8 cellular contexts compared by ENCODE assay signal in the genomic region with DNA sequence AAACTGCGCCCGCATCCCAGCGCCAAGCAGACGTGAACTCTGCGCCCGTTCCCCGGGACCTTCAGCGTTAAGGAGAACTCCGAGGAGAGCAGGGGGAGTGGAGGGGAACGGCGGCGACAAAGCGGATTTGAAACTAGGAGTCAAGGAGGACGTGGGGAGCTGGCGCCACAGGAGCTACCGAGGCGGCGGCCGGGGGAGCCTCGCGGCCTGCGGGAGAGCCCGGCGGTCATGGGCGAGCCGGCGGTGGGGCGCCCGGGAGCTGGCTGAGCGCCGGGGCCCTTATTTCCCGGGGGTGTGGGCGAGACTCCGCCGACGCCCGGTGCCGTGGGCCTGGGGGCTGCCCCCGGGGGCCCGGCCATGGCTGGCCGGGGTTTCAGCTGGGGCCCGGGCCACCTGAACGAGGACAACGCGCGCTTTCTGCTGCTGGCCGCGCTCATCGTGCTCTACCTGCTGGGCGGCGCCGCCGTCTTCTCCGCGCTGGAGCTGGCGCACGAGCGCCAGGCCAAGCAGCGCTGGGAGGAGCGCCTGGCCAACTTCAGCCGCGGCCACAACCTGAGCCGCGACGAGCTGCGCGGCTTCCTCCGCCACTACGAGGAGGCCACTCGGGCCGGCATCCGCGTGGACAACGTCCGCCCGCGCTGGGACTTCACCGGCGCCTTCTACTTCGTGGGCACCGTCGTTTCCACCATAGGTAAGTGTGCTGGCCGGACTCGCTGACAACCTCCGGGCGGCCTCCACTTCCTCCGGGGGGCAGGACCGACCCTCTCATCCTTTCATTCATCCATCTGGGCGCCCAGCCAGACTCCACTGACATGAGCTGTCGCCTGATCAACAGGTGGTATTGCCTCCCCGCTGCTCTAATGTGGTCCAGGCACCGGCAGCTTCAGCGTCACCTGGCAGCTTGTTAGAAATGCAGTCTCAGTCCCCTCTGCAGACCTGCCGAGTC. TPM values are rescaled to one million over a fixed set of nuclear protein-coding genes. Genes with fewer than 3 reads are reported as not detected.
DNase-seq lines count a peak whose midpoint lies in the region; ATAC-seq and TF ChIP-seq lines count a peak whose summit lies in the region.

A gene (plus strand): TSS at position 146 of the 946 bp plus-strand sequence. CDS start 212 bp downstream, at position 358.

- peaks cover 12% of the 10 kb centered on the region for H3K4me1 ChIP-seq in CD8-positive, alpha-beta T cell (ENCODE audit: insufficient read depth, low read length)
- H3K4me1 ChIP-seq in neuronal stem cell (ENCODE audit: control insufficient read depth in 2 of 2, insufficient read depth in 1 of 2, low read depth in 1 of 2, low read length in 2 of 2) = peaks cover 5 to 10% of the 10 kb centered on the region in 2 donors

- no peak within 1 kb of the TSS for H2BK120ac ChIP-seq in neuronal stem cell (ENCODE audit: low read depth, low read length)

- peak within 1 kb of the TSS; percentile 71 for H3K18ac ChIP-seq in neuronal stem cell (ENCODE audit: low read length)

- peaks cover 62% of the 10 kb centered on the region for H3K27me3 Mint-ChIP-seq in CD8-positive, alpha-beta T cell (ENCODE audit: low read depth)

- H3K23ac ChIP-seq in neuronal stem cell (ENCODE audit: low read depth, low read length, poor library complexity) = no peak within 1 kb of the TSS

- POLR2A ChIA-PET in CD8-positive, alpha-beta T cell (lab: Charles Lee) = no interaction called here

- H3K9me3 Mint-ChIP-seq in CD8-positive, alpha-beta T cell = no peaks in the 10 kb centered on the region

- ATAC-seq in CD8-positive, alpha-beta T cell = no peak
- ATAC-seq in GM21723 (IDR thresholded peaks at IDR 0.05; ENCODE audit: unreplicated experiment) = no peak

- TF ChIP-seq CTCF in CD8-positive, alpha-beta T cell (IDR thresholded peaks at IDR 0.05) = no peak
- TF ChIP-seq CTCF in WERI-Rb-1 (IDR thresholded peaks at IDR 0.05; ENCODE audit: low read depth, low read length) (no peak), fibroblast of villous mesenchyme (IDR thresholded peaks at IDR 0.05; ENCODE audit: insufficient read depth, low read depth, low read length) (no peak)

- WGBS in neuronal stem cell (ENCODE audit: extremely low coverage in 2 of 2, insufficient read length in 2 of 2, insufficient replicate concordance in 1 of 2), 2 donors = no CpG with 5 or more reads among the region's 94 CpGs

- no peak within 1 kb of the TSS for H3K4ac ChIP-seq in neuronal stem cell (ENCODE audit: low read length)

- peak within 1 kb of the TSS; percentile 98 for H3K4me2 ChIP-seq in neuronal stem cell (ENCODE audit: insufficient read depth, low read length, poor library complexity, severe bottlenecking)

- H3K27ac ChIP-seq in CD8-positive, alpha-beta T cell (ENCODE audit: low read depth, low read length) = no peak within 1 kb of the TSS
- H3K27ac ChIP-seq in WERI-Rb-1 (no peak within 1 kb of the TSS), neuronal stem cell (replicated peaks; ENCODE audit: low read length) (no peak within 1 kb of the TSS)

- H4K91ac ChIP-seq in neuronal stem cell (ENCODE audit: low read depth, low read length, poor library complexity) = no peak within 1 kb of the TSS

- H3K9ac ChIP-seq in neuronal stem cell (ENCODE audit: low read depth, low read length, poor library complexity) = peak within 1 kb of the TSS; percentile 30

- H3K4me3 ChIP-seq in CD8-positive, alpha-beta T cell (ENCODE audit: low read depth, low read length) = peak within 1 kb of the TSS; percentile 35
- H3K4me3 ChIP-seq in MG63 = peak within 1 kb of the TSS; percentile 39
- peak within 1 kb of the TSS; percentile 55 for H3K4me3 ChIP-seq in WERI-Rb-1 (ENCODE audit: low read depth, low read length)
- H3K4me3 ChIP-seq in fibroblast of villous mesenchyme (ENCODE audit: low read depth, low read length) = peak within 1 kb of the TSS; percentile 44
- peak within 1 kb of the TSS; percentile 40 to 75 for H3K4me3 ChIP-seq in neuronal stem cell (ENCODE audit: low read length in 2 of 2)

- no peaks in the 10 kb centered on the region for H3K36me3 ChIP-seq in CD8-positive, alpha-beta T cell (ENCODE audit: insufficient read depth, low read length)
- H3K36me3 ChIP-seq in MG63 = no peaks in the 10 kb centered on the region
- H3K36me3 ChIP-seq in WERI-Rb-1 = no peaks in the 10 kb centered on the region
- no peaks in the 10 kb centered on the region for H3K36me3 ChIP-seq in neuronal stem cell (replicated peaks in 1 of 2; ENCODE audit: control insufficient read depth in 2 of 2, insufficient read depth in 2 of 2, low read length in 2 of 2)

- H3K79me1 ChIP-seq in neuronal stem cell (ENCODE audit: low read depth, low read length) = no peaks in the 10 kb centered on the region

- no peak within 1 kb of the TSS for H2BK12ac ChIP-seq in neuronal stem cell (ENCODE audit: low read length)

- H4K8ac ChIP-seq in neuronal stem cell (ENCODE audit: low read depth, low read length) = no peak within 1 kb of the TSS

- peaks cover 26% of the 10 kb centered on the region for H3K4me1 Mint-ChIP-seq in CD8-positive, alpha-beta T cell (ENCODE audit: low read depth)

- no peaks in the 10 kb centered on the region for H3K9me3 ChIP-seq in CD8-positive, alpha-beta T cell (ENCODE audit: low read length)
- H3K9me3 ChIP-seq in MG63 (no peaks in the 10 kb centered on the region), WERI-Rb-1 (ENCODE audit: severe bottlenecking) (no peaks in the 10 kb centered on the region), neuronal stem cell (replicated peaks in 1 of 2; ENCODE audit: control insufficient read depth in 2 of 2, insufficient read depth in 1 of 2, low read depth in 1 of 2, low read length in 2 of 2) (peaks cover 2 to 13% of the 10 kb centered on the region in 2 donors)

- H3K4me3 Mint-ChIP-seq in CD8-positive, alpha-beta T cell = peak within 1 kb of the TSS; percentile 80

- no peak within 1 kb of the TSS for H2BK5ac ChIP-seq in neuronal stem cell (ENCODE audit: low read length)

- no peak for DNase-seq in CD8-positive, alpha-beta T cell
- DNase-seq in MG63 (no peak), WERI-Rb-1 (peak; percentile 53), fibroblast of villous mesenchyme (ENCODE audit: low read depth) (no peak), neuronal stem cell (ENCODE audit: low spot score) (peak; percentile 39), NCI-H526 treated with DMSO at 0.1 percent for 48 hours (lab: John Stamatoyannopoulos, UW) (no peak)
- DNase-seq in effector CD4-positive, alpha-beta T cell = no peak

- CTCF ChIA-PET in CD8-positive, alpha-beta T cell (lab: Charles Lee) = interaction anchor here (2.0 kb wide), 1 partner anchor 10 kb away, joined by 5 read pairs; no protein-coding TSS in a partner anchor

- peaks cover 9% of the 10 kb centered on the region for H3K27me3 ChIP-seq in CD8-positive, alpha-beta T cell (ENCODE audit: insufficient read depth, low read length)
- H3K27me3 ChIP-seq in MG63 (peaks cover 32% of the 10 kb centered on the region), WERI-Rb-1 (ENCODE audit: insufficient read depth, low read depth, severe bottlenecking) (peaks cover 31% of the 10 kb centered on the region), neuronal stem cell (ENCODE audit: control insufficient read depth in 3 of 3, insufficient read depth in 3 of 3, low read depth in 1 of 3, low read length in 3 of 3) (peaks cover 30 to 82% (median 58%) of the 10 kb centered on the region in 3 experiments)

- no peaks in the 10 kb centered on the region for H3K36me3 Mint-ChIP-seq in CD8-positive, alpha-beta T cell

- peak within 1 kb of the TSS; percentile 21 for H3K14ac ChIP-seq in neuronal stem cell (ENCODE audit: low read length)

- no peak within 1 kb of the TSS for H2BK15ac ChIP-seq in neuronal stem cell (ENCODE audit: low read length)

- no peak within 1 kb of the TSS for H2AK5ac ChIP-seq in neuronal stem cell (ENCODE audit: low read depth, low read length)

- intact Hi-C loops in CD8-positive, alpha-beta T cell (cut with DNase I, micrococcal nuclease) = no loop called here

- no peak within 1 kb of the TSS for H3K27ac Mint-ChIP-seq in CD8-positive, alpha-beta T cell

- peak within 1 kb of the TSS; percentile 93 for H2AFZ ChIP-seq in neuronal stem cell (ENCODE audit: low read length)

RNA-seq across cellular contexts. Expression of the gene that starts here (rescaled TPM):
- total RNA-seq in CD8-positive, alpha-beta T cell = not detected
- not detected in 2 replicates for total RNA-seq in MG63 (2014; rRNA removed; shearing (Covaris generic); ENCODE audit: low replicate concordance)
- not detected in 2 replicates for total RNA-seq in fibroblast of villous mesenchyme
- polyA plus RNA-seq in neuronal stem cell (2013, experiment 1 of 2) = not detected
- polyA plus RNA-seq in neuronal stem cell (2013, experiment 2 of 2) = not detected

Comparison
In these comparisons a context has a peak if more than half of its experiments do, and no peak if none do; other contexts are left out.
1. DNase-seq: peak in WERI-Rb-1 (single experiment) and neuronal stem cell (single experiment); none in CD8-positive, alpha-beta T cell (0 of 7), MG63 (single experiment), fibroblast of villous mesenchyme (single experiment), effector CD4-positive, alpha-beta T cell (single experiment) and NCI-H526 treated with DMSO at 0.1 percent for 48 hours (single experiment).
2. Peak in every context shown above with its lines, with median percentiles within 50 percentile points of each other: H3K4me3 ChIP-seq.